ENCODE assay signal across 8 cellular contexts in the genomic region with DNA sequence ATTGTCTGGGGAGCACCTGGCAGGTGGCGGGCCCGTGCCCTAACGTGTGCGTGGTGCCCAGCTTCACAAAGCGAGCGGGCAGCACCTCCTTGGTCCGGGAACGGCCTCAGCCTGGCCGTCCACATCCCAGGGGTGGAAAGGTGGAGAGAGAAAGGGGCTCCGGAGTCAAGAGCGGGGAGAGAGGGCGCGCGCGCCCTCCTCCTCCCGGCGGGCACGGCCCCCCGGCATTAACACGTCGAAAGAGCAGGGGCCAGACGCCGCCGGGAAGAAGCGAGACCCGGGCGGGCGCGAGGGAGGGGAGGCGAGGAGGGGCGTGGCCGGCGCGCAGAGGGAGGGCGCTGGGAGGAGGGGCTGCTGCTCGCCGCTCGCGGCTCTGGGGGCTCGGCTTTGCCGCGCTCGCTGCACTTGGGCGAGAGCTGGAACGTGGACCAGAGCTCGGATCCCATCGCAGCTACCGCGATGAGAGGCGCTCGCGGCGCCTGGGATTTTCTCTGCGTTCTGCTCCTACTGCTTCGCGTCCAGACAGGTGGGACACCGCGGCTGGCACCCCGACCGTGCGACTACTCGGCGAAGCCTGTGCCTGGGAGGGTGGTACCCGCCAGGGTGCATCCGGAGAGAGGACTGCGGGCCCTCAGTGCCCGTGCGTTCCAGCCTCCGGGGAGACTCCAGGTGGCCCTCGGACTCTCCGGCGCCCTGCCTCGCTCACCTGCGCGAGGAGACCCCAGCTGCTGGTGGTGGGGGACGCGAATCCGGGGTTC. TPM values are rescaled to one million over a fixed set of nuclear protein-coding genes. Genes with fewer than 3 reads are reported as not detected.
DNase-seq lines count a peak whose midpoint lies in the region; ATAC-seq lines count a peak whose summit lies in the region.

A gene (plus strand): TSS at position 402 of the 758 bp plus-strand sequence. CDS start 58 bp downstream, at position 460.

- H2BK15ac ChIP-seq in neuronal stem cell (ENCODE audit: low read length) = peak within 1 kb of the TSS; percentile 79

- H2BK120ac ChIP-seq in neuronal stem cell (ENCODE audit: low read depth, low read length) = peak within 1 kb of the TSS; percentile 36

- H2AFZ ChIP-seq in neuronal stem cell (ENCODE audit: low read length) = peak within 1 kb of the TSS; percentile 99

- H3K27ac ChIP-seq in neuronal stem cell (replicated peaks; ENCODE audit: low read length) = peak within 1 kb of the TSS; percentile 19

- no peaks in the 10 kb centered on the region for H3K9me3 ChIP-seq in neuronal stem cell (replicated peaks in 1 of 2; ENCODE audit: control insufficient read depth in 2 of 2, insufficient read depth in 1 of 2, low read depth in 1 of 2, low read length in 2 of 2)

- no peaks in the 10 kb centered on the region for H3K36me3 ChIP-seq in neuronal stem cell (replicated peaks in 1 of 2; ENCODE audit: control insufficient read depth in 2 of 2, insufficient read depth in 2 of 2, low read length in 2 of 2)

- peak within 1 kb of the TSS; percentile 66 for H2BK5ac ChIP-seq in neuronal stem cell (ENCODE audit: low read length)

- no CpG with 5 or more reads among the region's 78 CpGs for WGBS in neuronal stem cell (ENCODE audit: extremely low coverage in 2 of 2, insufficient read length in 2 of 2, insufficient replicate concordance in 1 of 2), 2 donors

- peak within 1 kb of the TSS; percentile 99 for H3K4me2 ChIP-seq in neuronal stem cell (ENCODE audit: insufficient read depth, low read length, poor library complexity, severe bottlenecking)

- H3K14ac ChIP-seq in neuronal stem cell (ENCODE audit: low read length) = peak within 1 kb of the TSS; percentile 73

- no peak within 1 kb of the TSS for H3K4ac ChIP-seq in neuronal stem cell (ENCODE audit: low read length)

- H3K9ac ChIP-seq in neuronal stem cell (ENCODE audit: low read depth, low read length, poor library complexity) = peak within 1 kb of the TSS; percentile 92

- H4K91ac ChIP-seq in neuronal stem cell (ENCODE audit: low read depth, low read length, poor library complexity) = peak within 1 kb of the TSS; percentile 14

- H3K23ac ChIP-seq in neuronal stem cell (ENCODE audit: low read depth, low read length, poor library complexity) = peak within 1 kb of the TSS; percentile 76

- peaks cover 0 to 76% (median 23%) of the 10 kb centered on the region in 3 experiments for H3K27me3 ChIP-seq in neuronal stem cell (ENCODE audit: control insufficient read depth in 3 of 3, insufficient read depth in 3 of 3, low read depth in 1 of 3, low read length in 3 of 3)

- DNase-seq in A172 (ENCODE audit: low spot score) = peak; percentile 14
- peak; percentile 94 for DNase-seq in NCI-H510A treated with DMSO at 0.1 percent for 48 hours (lab: John Stamatoyannopoulos, UW)
- DNase-seq in activated effector memory CD4-positive, alpha-beta T cell treated with anti-CD3 and anti-CD28 coated beads, Interleukin-2, amount 50 U/mL, for 16 hours = peak; percentile 64
- DNase-seq in germinal center (ENCODE audit: low spot score) = peak; percentile 42
- DNase-seq in neuronal stem cell (ENCODE audit: low spot score) = peak; percentile 75
- no peak for DNase-seq in NCI-H446 (lab: John Stamatoyannopoulos, UW)

- H3K79me1 ChIP-seq in neuronal stem cell (ENCODE audit: low read depth, low read length) = no peaks in the 10 kb centered on the region

- ATAC-seq in GM19351 (IDR thresholded peaks at IDR 0.05; ENCODE audit: unreplicated experiment) = peak; percentile 12
- no peak for ATAC-seq in GM21786 (IDR thresholded peaks at IDR 0.05; ENCODE audit: unreplicated experiment)

- H3K18ac ChIP-seq in neuronal stem cell (ENCODE audit: low read length) = peak within 1 kb of the TSS; percentile 96

- peak within 1 kb of the TSS; percentile 63 for H2BK12ac ChIP-seq in neuronal stem cell (ENCODE audit: low read length)

- peaks cover 5 to 10% of the 10 kb centered on the region in 2 donors for H3K4me1 ChIP-seq in neuronal stem cell (ENCODE audit: control insufficient read depth in 2 of 2, insufficient read depth in 1 of 2, low read depth in 1 of 2, low read length in 2 of 2)

- H2AK5ac ChIP-seq in neuronal stem cell (ENCODE audit: low read depth, low read length) = no peak within 1 kb of the TSS

- H4K8ac ChIP-seq in neuronal stem cell (ENCODE audit: low read depth, low read length) = no peak within 1 kb of the TSS

- peak within 1 kb of the TSS; percentile 57 to 94 for H3K4me3 ChIP-seq in neuronal stem cell (ENCODE audit: low read length in 2 of 2)

RNA-seq across cellular contexts. Expression of the gene that starts here (rescaled TPM):
- 5.1 and 10.4 TPM in 2 replicates for total RNA-seq in A172 (2014; rRNA removed; shearing (Covaris generic))
- polyA plus RNA-seq in neuronal stem cell (2013, experiment 1 of 2) = 8.3 TPM
- polyA plus RNA-seq in neuronal stem cell (2013, experiment 2 of 2) = 8.3 TPM

Comparison
In these comparisons a context has a peak if more than half of its experiments do, and no peak if none do; other contexts are left out.
1. DNase-seq: peak in A172 (single experiment), NCI-H510A treated with DMSO at 0.1 percent for 48 hours (single experiment), activated effector memory CD4-positive, alpha-beta T cell treated with anti-CD3 and anti-CD28 coated beads, Interleukin-2, amount 50 U/mL, for 16 hours (single experiment), germinal center (single experiment) and neuronal stem cell (single experiment); none in NCI-H446 (0 of 2).